Comparison of ENCODE assay signal across 32 cellular contexts in the genomic region with DNA sequence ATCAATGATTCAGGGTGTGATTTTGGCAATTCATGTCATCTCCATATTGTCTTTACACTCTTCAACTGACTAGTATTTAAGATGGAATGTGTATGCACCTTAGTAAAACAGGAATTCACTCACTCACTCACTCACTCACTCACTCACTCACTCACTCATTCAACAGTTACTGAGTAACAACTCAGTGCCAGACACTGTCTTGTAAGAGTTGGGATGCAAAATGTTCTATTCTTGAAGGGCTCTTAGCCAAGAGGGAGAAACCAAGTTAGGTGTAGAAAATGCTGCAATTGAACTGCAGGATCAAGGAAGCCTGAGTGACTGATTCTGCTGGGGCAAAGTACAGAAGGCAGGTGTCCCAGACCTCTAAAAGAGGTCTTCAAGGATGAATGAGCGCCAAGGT.
"Had no signal": no experiment of that assay in that cellular context is flagged by ENCODE, and none has a peak within 500 bp of the region (broad histone marks: within the 10 kb centered on the region; RNA-seq: fewer than 3 reads in every experiment).

No MANE protein-coding gene starts in this region.

- H3K27ac Mint-ChIP-seq: activated CD8-positive, alpha-beta T cell treated with anti-CD3 and anti-CD28 coated beads for 36 hours; activated naive CD4-positive, alpha-beta T cell treated with anti-CD3 and anti-CD28 coated beads for 36 hours; activated naive CD4-positive, alpha-beta T cell treated with anti-CD3 and anti-CD28 coated beads, Interleukin-2, amount 50 U/mL, for 24 hours; activated naive CD8-positive, alpha-beta T cell treated with anti-CD3 and anti-CD28 coated beads for 36 hours; activated naive CD8-positive, alpha-beta T cell treated with anti-CD3 and anti-CD28 coated beads, Interleukin-2, amount 50 U/mL, for 24 hours; activated T-helper 17 cell treated with anti-CD3 and anti-CD28 coated beads, Interleukin-2, amount 50 U/mL, for 72 hours; endodermal cell; WTC11 had no signal

- H3K4me1 Mint-ChIP-seq: activated naive CD4-positive, alpha-beta T cell treated with anti-CD3 and anti-CD28 coated beads, Interleukin-2, amount 50 U/mL, for 24 hours; activated naive CD8-positive, alpha-beta T cell treated with anti-CD3 and anti-CD28 coated beads, Interleukin-2, amount 50 U/mL, for 24 hours; activated T-helper 17 cell treated with anti-CD3 and anti-CD28 coated beads, Interleukin-2, amount 50 U/mL, for 72 hours; endodermal cell; WTC11 had no signal

- ATAC-seq: activated CD4-positive, CD25-positive, alpha-beta regulatory T cell treated with anti-CD3 and anti-CD28 coated beads, Interleukin-2, amount 50 U/mL, for 24 hours; activated CD8-positive, alpha-beta T cell treated with anti-CD3 and anti-CD28 coated beads for 36 hours; activated naive CD8-positive, alpha-beta T cell treated with anti-CD3 and anti-CD28 coated beads, Interleukin-2, amount 50 U/mL, for 24 hours; activated T-cell treated with anti-CD3 and anti-CD28 coated beads, Interleukin-2, amount 50 U/mL, for 4 hours; activated T-helper 17 cell treated with anti-CD3 and anti-CD28 coated beads, Interleukin-2, amount 50 U/mL, for 72 hours; body of pancreas; foreskin keratinocyte; gastrocnemius medialis; heart left ventricle; WTC11 had no signal

- H3K4me3 ChIP-seq: adrenal gland, body of pancreas, cardiac muscle cell, colonic mucosa, dorsolateral prefrontal cortex, esophagus muscularis mucosa, gastrocnemius medialis, heart left ventricle had no signal

- H3K9me3 ChIP-seq: adrenal gland, body of pancreas, colonic mucosa, esophagus muscularis mucosa, gastrocnemius medialis, heart left ventricle had no signal

- DNase-seq: activated CD4-positive, alpha-beta T cell treated with anti-CD3 and anti-CD28 coated beads for 48 hours; activated CD4-positive, alpha-beta T cell treated with anti-CD3 and anti-CD28 coated beads, Interleukin-2, amount 50 U/mL, for 1 hour; activated CD4-positive, alpha-beta T cell treated with anti-CD3 and anti-CD28 coated beads, Interleukin-2, amount 50 U/mL, for 48 hours; activated CD8-positive, alpha-beta memory T cell treated with anti-CD3 and anti-CD28 coated beads for 24 hours; activated CD8-positive, alpha-beta T cell treated with anti-CD3 and anti-CD28 coated beads for 36 hours; activated effector memory CD4-positive, alpha-beta T cell treated with anti-CD3 and anti-CD28 coated beads, Interleukin-2, amount 50 U/mL, for 16 hours; activated naive CD4-positive, alpha-beta T cell treated with anti-CD3 and anti-CD28 coated beads for 36 hours; activated naive CD8-positive, alpha-beta T cell treated with anti-CD3 and anti-CD28 coated beads for 36 hours; activated naive CD8-positive, alpha-beta T cell treated with anti-CD3 and anti-CD28 coated beads, Interleukin-2, amount 50 U/mL, for 24 hours; activated T-cell treated with anti-CD3 and anti-CD28 coated beads, Interleukin-2, amount 50 U/mL, for 4 hours; adrenal gland; aorta; body of pancreas; central memory CD4-positive, alpha-beta T cell; cerebellar nuclear complex; colonic mucosa; dorsolateral prefrontal cortex; effector memory CD4-positive, alpha-beta T cell; endodermal cell; erythroblast; foreskin keratinocyte; gastrocnemius medialis; glutamatergic neuron; heart left ventricle; T-helper 2 cell had no signal

- H3K9me3 Mint-ChIP-seq: activated CD8-positive, alpha-beta T cell treated with anti-CD3 and anti-CD28 coated beads for 36 hours; activated naive CD4-positive, alpha-beta T cell treated with anti-CD3 and anti-CD28 coated beads for 36 hours; activated naive CD4-positive, alpha-beta T cell treated with anti-CD3 and anti-CD28 coated beads, Interleukin-2, amount 50 U/mL, for 24 hours; activated naive CD8-positive, alpha-beta T cell treated with anti-CD3 and anti-CD28 coated beads for 36 hours; activated naive CD8-positive, alpha-beta T cell treated with anti-CD3 and anti-CD28 coated beads, Interleukin-2, amount 50 U/mL, for 24 hours; activated T-cell treated with anti-CD3 and anti-CD28 coated beads, Interleukin-2, amount 50 U/mL, for 4 hours; WTC11 had no signal

- H3K36me3 ChIP-seq: adrenal gland, cardiac muscle cell, colonic mucosa, gastrocnemius medialis had no signal

- H3K27me3 ChIP-seq: adrenal gland, body of pancreas, cardiac muscle cell, colonic mucosa, dorsolateral prefrontal cortex, esophagus muscularis mucosa, gastrocnemius medialis, heart left ventricle had no signal

- H3K36me3 Mint-ChIP-seq: activated naive CD8-positive, alpha-beta T cell treated with anti-CD3 and anti-CD28 coated beads for 36 hours; WTC11 had no signal

- H3K4me1 ChIP-seq: body of pancreas, colonic mucosa, foreskin keratinocyte, gastrocnemius medialis had no signal

- H3K27ac ChIP-seq: adrenal gland, body of pancreas, cardiac muscle cell, colonic mucosa, foreskin keratinocyte, gastrocnemius medialis, heart left ventricle, VCaP had no signal

- H3K4me3 Mint-ChIP-seq: activated CD8-positive, alpha-beta T cell treated with anti-CD3 and anti-CD28 coated beads for 36 hours; activated naive CD4-positive, alpha-beta T cell treated with anti-CD3 and anti-CD28 coated beads for 36 hours; activated naive CD4-positive, alpha-beta T cell treated with anti-CD3 and anti-CD28 coated beads, Interleukin-2, amount 50 U/mL, for 24 hours; activated naive CD8-positive, alpha-beta T cell treated with anti-CD3 and anti-CD28 coated beads for 36 hours; activated naive CD8-positive, alpha-beta T cell treated with anti-CD3 and anti-CD28 coated beads, Interleukin-2, amount 50 U/mL, for 24 hours; activated T-cell treated with anti-CD3 and anti-CD28 coated beads, Interleukin-2, amount 50 U/mL, for 4 hours; activated T-helper 17 cell treated with anti-CD3 and anti-CD28 coated beads, Interleukin-2, amount 50 U/mL, for 72 hours; endodermal cell; WTC11 had no signal
